29 cellular contexts compared by ENCODE assay signal in the genomic region with DNA sequence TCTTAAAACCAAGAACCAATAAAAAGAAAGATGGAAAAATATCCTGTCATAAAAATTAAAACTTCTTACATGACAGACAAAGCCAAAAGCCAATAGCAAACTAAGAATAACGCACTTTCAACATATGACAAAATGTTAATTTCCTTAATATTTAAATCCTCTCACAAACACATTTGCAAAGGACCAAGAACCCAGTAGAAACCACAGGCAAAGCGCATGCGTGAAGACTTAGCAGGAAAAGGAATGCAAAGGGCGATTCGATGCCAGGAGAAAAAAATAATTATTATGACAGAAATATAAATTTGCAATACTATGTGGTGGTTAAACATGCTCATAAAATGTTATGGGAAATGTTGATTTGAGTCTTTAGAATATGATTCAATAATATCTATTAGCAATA.
"Had no signal": no experiment of that assay in that cellular context is flagged by ENCODE, and none has a peak within 500 bp of the region (broad histone marks: within the 10 kb centered on the region; RNA-seq: fewer than 3 reads in every experiment).

No MANE protein-coding gene starts in this region.

- H3K4me1 Mint-ChIP-seq: stimulated activated effector memory CD8-positive, alpha-beta T cell treated with anti-CD3 and anti-CD28 coated beads, Interleukin-12 subunit alpha, Interleukin-12 subunit beta, amount 100 ng/mL, for 72 hours; stimulated activated naive CD8-positive, alpha-beta T cell treated with anti-CD3 and anti-CD28 coated beads, Interleukin-15, amount 100 ng/mL, for 72 hours had no signal

- H3K4me3 Mint-ChIP-seq: stimulated activated effector memory CD8-positive, alpha-beta T cell treated with anti-CD3 and anti-CD28 coated beads, Interleukin-12 subunit alpha, Interleukin-12 subunit beta, amount 100 ng/mL, for 72 hours; stimulated activated memory B cell treated with anti-CD40 and anti-IgM and Interleukin-4, amounts not matched to agents 10 μg/mL and 1 μg/mL and 100 μg/mL, for 72 hours; stimulated activated naive B cell treated with anti-CD40 and anti-IgM and Interleukin-4, amounts not matched to agents 10 μg/mL and 1 μg/mL and 100 μg/mL, for 72 hours; stimulated activated naive CD8-positive, alpha-beta T cell treated with anti-CD3 and anti-CD28 coated beads, Interleukin-15, amount 100 ng/mL, for 72 hours; stimulated activated naive CD8-positive, alpha-beta T cell treated with anti-CD3 and anti-CD28 coated beads, Interleukin-15, Interleukin-2, amounts not matched to agents 100 ng/mL and 50 ng/mL, for 24 hours; type B pancreatic cell had no signal

- H3K9me3 Mint-ChIP-seq: stimulated activated effector memory CD8-positive, alpha-beta T cell treated with anti-CD3 and anti-CD28 coated beads, Interleukin-12 subunit alpha, Interleukin-12 subunit beta, amount 100 ng/mL, for 72 hours; stimulated activated naive CD8-positive, alpha-beta T cell treated with anti-CD3 and anti-CD28 coated beads, Interleukin-15, amount 100 ng/mL, for 72 hours; stimulated activated naive CD8-positive, alpha-beta T cell treated with anti-CD3 and anti-CD28 coated beads, Interleukin-15, Interleukin-2, amounts not matched to agents 100 ng/mL and 50 ng/mL, for 24 hours; type B pancreatic cell had no signal

- H3K4me1 ChIP-seq: stomach, suprapubic skin, testis, thyroid gland, tibial artery, tibial nerve, transverse colon, upper lobe of left lung, upper lobe of right lung, uterus, vagina had no signal

- DNase-seq: stimulated activated CD4-positive, alpha-beta T cell treated with anti-CD3 and anti-CD28 coated beads, Interleukin-2, amount 100 ng/mL, for 48 hours; stimulated activated CD4-positive, alpha-beta T cell treated with anti-CD3 and anti-CD28 coated beads, Interleukin-4, amount 100 ng/mL, for 1 hour; stimulated activated CD4-positive, alpha-beta T cell treated with anti-CD3 and anti-CD28 coated beads, Interleukin-4, amount 100 ng/mL, for 24 hours; stimulated activated CD4-positive, alpha-beta T cell treated with anti-CD3 and anti-CD28 coated beads, Interleukin-4, amount 100 ng/mL, for 4 hours; stimulated activated CD8-positive, alpha-beta memory T cell treated with anti-CD3 and anti-CD28 coated beads, Interleukin-4, amount 100 ng/mL, for 48 hours; stimulated activated naive B cell treated with anti-CD40 and anti-IgM and Interleukin-4, amounts not matched to agents 10 μg/mL and 1 μg/mL and 100 μg/mL, for 72 hours; stimulated activated naive CD4-positive, alpha-beta T cell; stimulated activated naive CD4-positive, alpha-beta T cell treated with Interleukin-2 at 50 U/mL for 16 hours; stimulated activated naive CD8-positive, alpha-beta T cell treated with anti-CD3 and anti-CD28 coated beads, Interleukin-15, amount 100 ng/mL, for 72 hours; stimulated activated naive CD8-positive, alpha-beta T cell treated with anti-CD3 and anti-CD28 coated beads, Interleukin-15, Interleukin-2, amounts not matched to agents 100 U/mL and 50 U/mL, for 24 hours; substantia nigra; testis; thyroid gland; transverse colon; trophoblast cell; uterus had no signal

- H3K4me3 ChIP-seq: stomach, suprapubic skin, testis, thoracic aorta, thyroid gland, tibial artery, tibial nerve, transverse colon, upper lobe of left lung, upper lobe of right lung, uterus, vagina had no signal

- H3K27ac Mint-ChIP-seq: stimulated activated effector memory CD8-positive, alpha-beta T cell treated with anti-CD3 and anti-CD28 coated beads, Interleukin-12 subunit alpha, Interleukin-12 subunit beta, amount 100 ng/mL, for 72 hours; stimulated activated memory B cell treated with anti-CD40 and anti-IgM and Interleukin-4, amounts not matched to agents 10 μg/mL and 1 μg/mL and 100 μg/mL, for 72 hours; stimulated activated naive B cell treated with anti-CD40 and anti-IgM and Interleukin-4, amounts not matched to agents 10 μg/mL and 1 μg/mL and 100 μg/mL, for 72 hours; stimulated activated naive CD8-positive, alpha-beta T cell treated with anti-CD3 and anti-CD28 coated beads, Interleukin-15, Interleukin-2, amounts not matched to agents 100 ng/mL and 50 ng/mL, for 24 hours; type B pancreatic cell had no signal

- H3K27ac ChIP-seq: stomach, suprapubic skin, testis, thoracic aorta, thyroid gland, tibial artery, tibial nerve, transverse colon, upper lobe of left lung, upper lobe of right lung, uterus, vagina had no signal

- H3K36me3 Mint-ChIP-seq: stimulated activated effector memory CD8-positive, alpha-beta T cell treated with anti-CD3 and anti-CD28 coated beads, Interleukin-12 subunit alpha, Interleukin-12 subunit beta, amount 100 ng/mL, for 72 hours; stimulated activated memory B cell treated with anti-CD40 and anti-IgM and Interleukin-4, amounts not matched to agents 10 μg/mL and 1 μg/mL and 100 μg/mL, for 72 hours; stimulated activated naive B cell treated with anti-CD40 and anti-IgM and Interleukin-4, amounts not matched to agents 10 μg/mL and 1 μg/mL and 100 μg/mL, for 72 hours; type B pancreatic cell had no signal

- FAIRE-seq: urothelium cell line had no signal

- H3K9me3 ChIP-seq: suprapubic skin, testis, thoracic aorta, thyroid gland, tibial artery, transverse colon, upper lobe of left lung, upper lobe of right lung, uterus, vagina had no signal

- H3K36me3 ChIP-seq: stomach, suprapubic skin, thoracic aorta, thyroid gland, tibial artery, tibial nerve, transverse colon, upper lobe of left lung, upper lobe of right lung, uterus, vagina had no signal

- H3K27me3 ChIP-seq: testis, thyroid gland, tibial nerve, transverse colon, upper lobe of left lung, upper lobe of right lung, uterus, vagina had no signal

- ATAC-seq: stimulated activated naive B cell treated with anti-CD40 and anti-IgM and Interleukin-4, amounts not matched to agents 10 μg/mL and 1 μg/mL and 100 μg/mL, for 72 hours; stimulated activated naive CD8-positive, alpha-beta T cell treated with anti-CD3 and anti-CD28 coated beads, Interleukin-15, amount 100 ng/mL, for 72 hours had no signal
